ENCODE assay signal across 17 cellular contexts in genomic region chr12:47874316-47874715, GRCh38. TPM values are rescaled to one million over a fixed set of nuclear protein-coding genes. Genes with fewer than 3 reads are reported as not detected.
DNase-seq lines count a peak whose midpoint lies in the region; ATAC-seq and TF ChIP-seq lines count a peak whose summit lies in the region.
"Had no signal": no experiment of that assay in that cellular context is flagged by ENCODE, and none has a peak within 500 bp of the region (broad histone marks: within the 10 kb centered on the region; RNA-seq: fewer than 3 reads in every experiment).

No MANE protein-coding gene starts in this region.

- no peak overlapping the region for H3K27ac ChIP-seq in colonic mucosa
- H3K27ac ChIP-seq: A549, C4-2B had no signal

- intact Hi-C loops in activated naive CD4-positive, alpha-beta T cell treated with anti-CD3 and anti-CD28 coated beads for 36 hours (cut with micrococcal nuclease) = no loop called here
- intact Hi-C loops in activated T-helper 1 cell treated with anti-CD3 and anti-CD28 coated beads, Interleukin-12 subunit alpha, Interleukin-12 subunit beta, Interleukin-2, Interleukin-4 antibody, amounts not matched to agents 30 ng/mL and 10 ng/mL and 1 ng/mL, durations not matched to agents 14 hours and 24 hours and 36 hours (cut with micrococcal nuclease) = loop anchor here (1.0 kb wide), 1 partner anchor 8 kb away; no protein-coding TSS in a partner anchor
- intact Hi-C loops in colonic mucosa (cut with DNase I) = no loop called here

- peaks cover 81% of the 10 kb centered on the region for H3K36me3 Mint-ChIP-seq in activated naive CD4-positive, alpha-beta T cell treated with anti-CD3 and anti-CD28 coated beads for 36 hours (ENCODE audit: low read depth)
- peaks cover 49% of the 10 kb centered on the region for H3K36me3 Mint-ChIP-seq in activated naive CD4-positive, alpha-beta T cell treated with anti-CD3 and anti-CD28 coated beads, Interleukin-2, amount 10 ng/mL, durations not matched to agents 7 days and 5 days
- H3K36me3 Mint-ChIP-seq in activated T-helper 1 cell treated with anti-CD3 and anti-CD28 coated beads, Interleukin-12 subunit alpha, Interleukin-12 subunit beta, Interleukin-2, Interleukin-4 antibody, amounts not matched to agents 30 ng/mL and 10 ng/mL and 1 ng/mL, durations not matched to agents 14 hours and 24 hours and 36 hours (ENCODE audit: low read depth) = peaks cover 82% of the 10 kb centered on the region
- peaks cover 61 to 88% of the 10 kb centered on the region in 2 donors for H3K36me3 Mint-ChIP-seq in stimulated activated naive B cell treated with anti-CD40 and anti-IgM and Interleukin-4, amounts not matched to agents 10 μg/mL and 1 μg/mL and 100 μg/mL, for 72 hours
- H3K36me3 Mint-ChIP-seq: CD8-positive, alpha-beta T cell had no signal

- no peaks in the 10 kb centered on the region for H3K27me3 Mint-ChIP-seq in activated naive CD4-positive, alpha-beta T cell treated with anti-CD3 and anti-CD28 coated beads for 36 hours (ENCODE audit: low read depth)
- H3K27me3 Mint-ChIP-seq in activated naive CD4-positive, alpha-beta T cell treated with anti-CD3 and anti-CD28 coated beads, Interleukin-2, amount 10 ng/mL, durations not matched to agents 7 days and 5 days = no peaks in the 10 kb centered on the region
- no peaks in the 10 kb centered on the region for H3K27me3 Mint-ChIP-seq in activated T-helper 1 cell treated with anti-CD3 and anti-CD28 coated beads, Interleukin-12 subunit alpha, Interleukin-12 subunit beta, Interleukin-2, Interleukin-4 antibody, amounts not matched to agents 30 ng/mL and 10 ng/mL and 1 ng/mL, durations not matched to agents 14 hours and 24 hours and 36 hours (ENCODE audit: insufficient read depth)
- no peaks in the 10 kb centered on the region for H3K27me3 Mint-ChIP-seq in stimulated activated naive B cell treated with anti-CD40 and anti-IgM and Interleukin-4, amounts not matched to agents 10 μg/mL and 1 μg/mL and 100 μg/mL, for 72 hours

- no peak overlapping the region for H3K4me3 Mint-ChIP-seq in activated naive CD4-positive, alpha-beta T cell treated with anti-CD3 and anti-CD28 coated beads for 36 hours
- no peak overlapping the region for H3K4me3 Mint-ChIP-seq in activated naive CD4-positive, alpha-beta T cell treated with anti-CD3 and anti-CD28 coated beads, Interleukin-2, amount 10 ng/mL, durations not matched to agents 7 days and 5 days
- no peak overlapping the region for H3K4me3 Mint-ChIP-seq in activated T-helper 1 cell treated with anti-CD3 and anti-CD28 coated beads, Interleukin-12 subunit alpha, Interleukin-12 subunit beta, Interleukin-2, Interleukin-4 antibody, amounts not matched to agents 30 ng/mL and 10 ng/mL and 1 ng/mL, durations not matched to agents 14 hours and 24 hours and 36 hours
- no peak overlapping the region for H3K4me3 Mint-ChIP-seq in stimulated activated naive B cell treated with anti-CD40 and anti-IgM and Interleukin-4, amounts not matched to agents 10 μg/mL and 1 μg/mL and 100 μg/mL, for 72 hours
- H3K4me3 Mint-ChIP-seq: CD8-positive, alpha-beta T cell; H9 had no signal

- no peak for TF ChIP-seq CTCF in colonic mucosa (IDR thresholded peaks at IDR 0.05)

- no peak for DNase-seq in activated naive CD4-positive, alpha-beta T cell treated with anti-CD3 and anti-CD28 coated beads for 36 hours
- DNase-seq in activated naive CD4-positive, alpha-beta T cell treated with anti-CD3 and anti-CD28 coated beads, Interleukin-2, amount 10 ng/mL, durations not matched to agents 7 days and 5 days = no peak
- DNase-seq in activated T-helper 1 cell treated with anti-CD3 and anti-CD28 coated beads, Interleukin-12 subunit alpha, Interleukin-12 subunit beta, Interleukin-2, Interleukin-4 antibody, amounts not matched to agents 30 ng/mL and 10 ng/mL and 1 ng/mL, durations not matched to agents 14 hours and 24 hours and 36 hours (ENCODE audit: low spot score) = no peak
- peak; percentile 14 for DNase-seq in colonic mucosa
- DNase-seq in stimulated activated naive B cell treated with anti-CD40 and anti-IgM and Interleukin-4, amounts not matched to agents 10 μg/mL and 1 μg/mL and 100 μg/mL, for 72 hours = no peak
- DNase-seq in NCI-H146 treated with DMSO at 0.1 percent for 48 hours (lab: John Stamatoyannopoulos, UW; ENCODE audit: unreplicated experiment) = no peak
- DNase-seq: BE2C; CD8-positive, alpha-beta T cell; COR-L47; DMS153; DMS79 treated with DMSO at 0.1 percent for 48 hours; EL; GOT3; H9 had no signal

- H3K36me3 ChIP-seq in colonic mucosa = no peaks in the 10 kb centered on the region
- H3K36me3 ChIP-seq: BE2C had no signal

- H3K4me1 Mint-ChIP-seq in activated naive CD4-positive, alpha-beta T cell treated with anti-CD3 and anti-CD28 coated beads for 36 hours (ENCODE audit: low read depth) = peaks cover 35% of the 10 kb centered on the region
- H3K4me1 Mint-ChIP-seq in activated naive CD4-positive, alpha-beta T cell treated with anti-CD3 and anti-CD28 coated beads, Interleukin-2, amount 10 ng/mL, durations not matched to agents 7 days and 5 days = peaks cover 20% of the 10 kb centered on the region
- H3K4me1 Mint-ChIP-seq in activated T-helper 1 cell treated with anti-CD3 and anti-CD28 coated beads, Interleukin-12 subunit alpha, Interleukin-12 subunit beta, Interleukin-2, Interleukin-4 antibody, amounts not matched to agents 30 ng/mL and 10 ng/mL and 1 ng/mL, durations not matched to agents 14 hours and 24 hours and 36 hours (ENCODE audit: low read depth) = peaks cover 93% of the 10 kb centered on the region
- H3K4me1 Mint-ChIP-seq in stimulated activated naive B cell treated with anti-CD40 and anti-IgM and Interleukin-4, amounts not matched to agents 10 μg/mL and 1 μg/mL and 100 μg/mL, for 72 hours = peaks cover 39 to 49% of the 10 kb centered on the region in 2 donors

- no peak overlapping the region for H3K4me3 ChIP-seq in colonic mucosa
- H3K4me3 ChIP-seq: A549 had no signal

- no peak for ATAC-seq in stimulated activated naive B cell treated with anti-CD40 and anti-IgM and Interleukin-4, amounts not matched to agents 10 μg/mL and 1 μg/mL and 100 μg/mL, for 72 hours (replicated peaks)
- ATAC-seq in HG03095 (IDR thresholded peaks at IDR 0.05; ENCODE audit: unreplicated experiment) = no peak
- ATAC-seq: A549; CD8-positive, alpha-beta T cell had no signal

- no peaks in the 10 kb centered on the region for H3K9me3 Mint-ChIP-seq in activated naive CD4-positive, alpha-beta T cell treated with anti-CD3 and anti-CD28 coated beads for 36 hours
- H3K9me3 Mint-ChIP-seq in activated naive CD4-positive, alpha-beta T cell treated with anti-CD3 and anti-CD28 coated beads, Interleukin-2, amount 10 ng/mL, durations not matched to agents 7 days and 5 days = no peaks in the 10 kb centered on the region
- H3K9me3 Mint-ChIP-seq in activated T-helper 1 cell treated with anti-CD3 and anti-CD28 coated beads, Interleukin-12 subunit alpha, Interleukin-12 subunit beta, Interleukin-2, Interleukin-4 antibody, amounts not matched to agents 30 ng/mL and 10 ng/mL and 1 ng/mL, durations not matched to agents 14 hours and 24 hours and 36 hours = no peaks in the 10 kb centered on the region
- H3K9me3 Mint-ChIP-seq in stimulated activated naive B cell treated with anti-CD40 and anti-IgM and Interleukin-4, amounts not matched to agents 10 μg/mL and 1 μg/mL and 100 μg/mL, for 72 hours = peaks cover 2 to 3% of the 10 kb centered on the region in 2 donors
- H3K9me3 Mint-ChIP-seq: CD8-positive, alpha-beta T cell; H9 had no signal

- H3K9ac ChIP-seq in colonic mucosa (ENCODE audit: low read depth in 2 of 2, low read length in 2 of 2) = no peak overlapping the region

- CTCF ChIA-PET in activated naive CD4-positive, alpha-beta T cell treated with anti-CD3 and anti-CD28 coated beads for 36 hours (lab: Charles Lee) = no interaction called here
- CTCF ChIA-PET in activated naive CD4-positive, alpha-beta T cell treated with anti-CD3 and anti-CD28 coated beads, Interleukin-2, amount 10 ng/mL, durations not matched to agents 7 days and 5 days (lab: Charles Lee) = no interaction called here

- peak overlapping the region; percentile 13 for H3K27ac Mint-ChIP-seq in activated naive CD4-positive, alpha-beta T cell treated with anti-CD3 and anti-CD28 coated beads for 36 hours
- H3K27ac Mint-ChIP-seq in activated naive CD4-positive, alpha-beta T cell treated with anti-CD3 and anti-CD28 coated beads, Interleukin-2, amount 10 ng/mL, durations not matched to agents 7 days and 5 days = no peak overlapping the region
- H3K27ac Mint-ChIP-seq in activated T-helper 1 cell treated with anti-CD3 and anti-CD28 coated beads, Interleukin-12 subunit alpha, Interleukin-12 subunit beta, Interleukin-2, Interleukin-4 antibody, amounts not matched to agents 30 ng/mL and 10 ng/mL and 1 ng/mL, durations not matched to agents 14 hours and 24 hours and 36 hours = peak overlapping the region; percentile 71
- peak overlapping the region; percentile 31 for H3K27ac Mint-ChIP-seq in stimulated activated naive B cell treated with anti-CD40 and anti-IgM and Interleukin-4, amounts not matched to agents 10 μg/mL and 1 μg/mL and 100 μg/mL, for 72 hours
- H3K27ac Mint-ChIP-seq: CD8-positive, alpha-beta T cell; H9 had no signal

- no peaks in the 10 kb centered on the region for H3K9me3 ChIP-seq in colonic mucosa
- H3K9me3 ChIP-seq: A549, BE2C had no signal

- H3K27me3 ChIP-seq in colonic mucosa = no peaks in the 10 kb centered on the region
- H3K27me3 ChIP-seq: BE2C had no signal

- H3K4me1 ChIP-seq in colonic mucosa = no peaks in the 10 kb centered on the region
- H3K4me1 ChIP-seq: A549, BE2C had no signal

RNA-seq across cellular contexts. Expression of gene VDR, which starts 30.5 kb away (rescaled TPM):
- 10 to 100 TPM; 56.4 to 57.7 TPM for total RNA-seq in activated naive CD4-positive, alpha-beta T cell treated with anti-CD3 and anti-CD28 coated beads for 36 hours
- total RNA-seq in activated T-helper 1 cell treated with anti-CD3 and anti-CD28 coated beads, Interleukin-12 subunit alpha, Interleukin-12 subunit beta, Interleukin-2, Interleukin-4 antibody, amounts not matched to agents 30 ng/mL and 10 ng/mL and 1 ng/mL, durations not matched to agents 14 hours and 24 hours and 36 hours = 305 and 318 TPM in 2 replicates
- total RNA-seq in colonic mucosa = 100 to 1,000 TPM; 124 to 140 TPM

RNA-seq across cellular contexts. Expression of gene HDAC7, which starts 54.6 kb away (rescaled TPM):
- 100 to 1,000 TPM; 272 to 289 TPM for total RNA-seq in activated naive CD4-positive, alpha-beta T cell treated with anti-CD3 and anti-CD28 coated beads for 36 hours
- total RNA-seq in activated T-helper 1 cell treated with anti-CD3 and anti-CD28 coated beads, Interleukin-12 subunit alpha, Interleukin-12 subunit beta, Interleukin-2, Interleukin-4 antibody, amounts not matched to agents 30 ng/mL and 10 ng/mL and 1 ng/mL, durations not matched to agents 14 hours and 24 hours and 36 hours = 453 and 466 TPM in 2 replicates
- 10 to 100 TPM; 27.3 to 29.7 TPM for total RNA-seq in colonic mucosa

Comparison
In these comparisons a context has a peak if more than half of its experiments do, and no peak if none do; other contexts are left out.
1. RNA of gene HDAC7, which starts 54.6 kb away (total RNA-seq): 453 to 466 TPM in activated T-helper 1 cell treated with anti-CD3 and anti-CD28 coated beads, Interleukin-12 subunit alpha, Interleukin-12 subunit beta, Interleukin-2, Interleukin-4 antibody, amounts not matched to agents 30 ng/mL and 10 ng/mL and 1 ng/mL, durations not matched to agents 14 hours and 24 hours and 36 hours and 272 to 289 TPM in activated naive CD4-positive, alpha-beta T cell treated with anti-CD3 and anti-CD28 coated beads for 36 hours; 27.3 to 29.7 TPM in colonic mucosa; every median in the first group is over 4 times any median in the second.